1 cellular context compared by ENCODE assay signal in genomic region chr19:38724380-38724854, GRCh38.
TF ChIP-seq lines count a peak whose summit lies in the region.

No MANE protein-coding gene starts in this region.

TF ChIP-seq in HEK293, 187 proteins besides CTCF, POLR2A, EP300 and RAD21:
- TF ChIP-seq SALL2 (tag by site-specific recombination; IDR thresholded peaks at IDR 0.05; ENCODE audit: borderline replicate concordance): no peak
- TF ChIP-seq ZNF341 (tag by site-specific recombination; IDR thresholded peaks at IDR 0.05; ENCODE audit: low read depth): no peak
- no peak for TF ChIP-seq ZNF184 (tag by site-specific recombination; IDR thresholded peaks at IDR 0.05)
- TF ChIP-seq GLIS1 (tag by site-specific recombination; IDR thresholded peaks at IDR 0.05): no peak
- no peak for TF ChIP-seq BCL11A (tag by site-specific recombination; IDR thresholded peaks at IDR 0.05; ENCODE audit: low read depth)
- TF ChIP-seq, protein P1, sequence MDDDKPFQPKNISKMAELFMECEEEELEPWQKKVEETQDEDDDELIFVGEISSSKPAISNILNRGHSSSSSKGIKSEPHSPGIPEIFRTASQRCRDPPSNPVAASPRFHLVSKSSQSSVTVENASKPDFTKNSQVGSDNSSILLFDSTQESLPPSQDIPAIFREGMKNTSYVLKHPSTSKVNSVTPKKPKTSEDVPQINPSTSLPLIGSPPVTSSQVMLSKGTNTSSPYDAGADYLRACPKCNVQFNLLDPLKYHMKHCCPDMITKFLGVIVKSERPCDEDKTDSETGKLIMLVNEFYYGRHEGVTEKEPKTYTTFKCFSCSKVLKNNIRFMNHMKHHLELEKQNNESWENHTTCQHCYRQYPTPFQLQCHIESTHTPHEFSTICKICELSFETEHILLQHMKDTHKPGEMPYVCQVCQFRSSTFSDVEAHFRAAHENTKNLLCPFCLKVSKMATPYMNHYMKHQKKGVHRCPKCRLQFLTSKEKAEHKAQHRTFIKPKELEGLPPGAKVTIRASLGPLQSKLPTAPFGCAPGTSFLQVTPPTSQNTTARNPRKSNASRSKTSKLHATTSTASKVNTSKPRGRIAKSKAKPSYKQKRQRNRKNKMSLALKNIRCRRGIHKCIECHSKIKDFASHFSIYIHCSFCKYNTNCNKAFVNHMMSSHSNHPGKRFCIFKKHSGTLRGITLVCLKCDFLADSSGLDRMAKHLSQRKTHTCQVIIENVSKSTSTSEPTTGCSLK (tag by site-specific recombination; IDR thresholded peaks at IDR 0.05): no peak
- no peak for TF ChIP-seq ZNF239 (tag by site-specific recombination; IDR thresholded peaks at IDR 0.05)
- peak; percentile 98 for TF ChIP-seq ZNF121 (tag by site-specific recombination; IDR thresholded peaks at IDR 0.05)
- TF ChIP-seq ZNF521 (tag by site-specific recombination; IDR thresholded peaks at IDR 0.05): no peak
- peak; percentile 61; the same call in 1 of the 2 replicates for TF ChIP-seq ZNF600 (tag by site-specific recombination; IDR thresholded peaks at IDR 0.05)
